Comparison of ENCODE assay signal across 21 cellular contexts in genomic region chr9:111118256-111118950, GRCh38.
DNase-seq lines count a peak whose midpoint lies in the region; ATAC-seq and TF ChIP-seq lines count a peak whose summit lies in the region.
"Had no signal": no experiment of that assay in that cellular context is flagged by ENCODE, and none has a peak within 500 bp of the region (broad histone marks: within the 10 kb centered on the region; RNA-seq: fewer than 3 reads in every experiment).

No MANE protein-coding gene starts in this region.

- TF ChIP-seq CTCF in RWPE2 (IDR thresholded peaks at IDR 0.05; ENCODE audit: poor library complexity, severe bottlenecking) = no peak

- H3K27me3 ChIP-seq in RWPE2 (ENCODE audit: insufficient read depth, poor library complexity, severe bottlenecking) = no peaks in the 10 kb centered on the region

- H3K4me1 ChIP-seq in RWPE2 (ENCODE audit: insufficient read depth, poor library complexity, severe bottlenecking) = peaks cover 4% of the 10 kb centered on the region
- H3K4me1 ChIP-seq: parathyroid adenoma had no signal

- H3K36me3 ChIP-seq in RWPE2 (ENCODE audit: low read depth) = no peaks in the 10 kb centered on the region
- H3K36me3 ChIP-seq: WERI-Rb-1 had no signal

- peak; percentile 68 for DNase-seq in GM03348 (ENCODE audit: low spot score)
- DNase-seq in RWPE2 (ENCODE audit: low spot score) = no peak
- DNase-seq in fibroblast of peridontal ligament (ENCODE audit: extremely low read depth) = peak; percentile 72
- DNase-seq in stromal cell of bone marrow (ENCODE audit: low read depth) = peak; percentile 61
- no peak for DNase-seq in GF-D8 (lab: John Stamatoyannopoulos, UW)
- no peak for DNase-seq in GDM1 (lab: John Stamatoyannopoulos, UW)
- no peak for DNase-seq in stimulated activated CD4-positive, alpha-beta T cell treated with anti-CD3 and anti-CD28 coated beads, Interleukin-2, amount 100 ng/mL, for 48 hours
- DNase-seq: activated CD4-positive, alpha-beta T cell treated with anti-CD3 and anti-CD28 coated beads, Interleukin-2, amount 50 U/mL, for 48 hours; activated naive CD4-positive, alpha-beta T cell treated with Interleukin-2 at 50 U/mL for 16 hours; activated T-cell treated with anti-CD3 and anti-CD28 coated beads, Interleukin-2, amount 50 U/mL, for 1 hour; DMS153; NCI-H187; NCI-H446 treated with DMSO at 0.1 percent for 48 hours; Right ventricle myocardium superior; small intestine; stimulated activated CD4-positive, alpha-beta T cell treated with anti-CD3 and anti-CD28 coated beads, Interleukin-4, amount 100 ng/mL, for 4 hours; substantia nigra; T-helper 1 cell; WERI-Rb-1 had no signal

- H3K4me3 ChIP-seq in RWPE2 (ENCODE audit: severe bottlenecking) = no peak overlapping the region

- peak; percentile 52; the same call in 2 of the 3 replicates for ATAC-seq in RWPE2 (ENCODE audit: low read depth)
- ATAC-seq: HepG2 had no signal

- no peaks in the 10 kb centered on the region for H3K9me3 ChIP-seq in RWPE2 (ENCODE audit: severe bottlenecking)

- H3K27ac ChIP-seq in RWPE2 (ENCODE audit: poor library complexity, severe bottlenecking) = no peak overlapping the region
- H3K27ac ChIP-seq: parathyroid adenoma, WERI-Rb-1 had no signal

Comparison
In these comparisons a context has a peak if more than half of its experiments do, and no peak if none do; other contexts are left out.
1. DNase-seq: peak in GM03348 (single experiment), fibroblast of peridontal ligament (single experiment) and stromal cell of bone marrow (single experiment); none in RWPE2 (single experiment), GF-D8 (single experiment), GDM1 (single experiment) and stimulated activated CD4-positive, alpha-beta T cell treated with anti-CD3 and anti-CD28 coated beads, Interleukin-2, amount 100 ng/mL, for 48 hours (0 of 2).